In the genomic region with DNA sequence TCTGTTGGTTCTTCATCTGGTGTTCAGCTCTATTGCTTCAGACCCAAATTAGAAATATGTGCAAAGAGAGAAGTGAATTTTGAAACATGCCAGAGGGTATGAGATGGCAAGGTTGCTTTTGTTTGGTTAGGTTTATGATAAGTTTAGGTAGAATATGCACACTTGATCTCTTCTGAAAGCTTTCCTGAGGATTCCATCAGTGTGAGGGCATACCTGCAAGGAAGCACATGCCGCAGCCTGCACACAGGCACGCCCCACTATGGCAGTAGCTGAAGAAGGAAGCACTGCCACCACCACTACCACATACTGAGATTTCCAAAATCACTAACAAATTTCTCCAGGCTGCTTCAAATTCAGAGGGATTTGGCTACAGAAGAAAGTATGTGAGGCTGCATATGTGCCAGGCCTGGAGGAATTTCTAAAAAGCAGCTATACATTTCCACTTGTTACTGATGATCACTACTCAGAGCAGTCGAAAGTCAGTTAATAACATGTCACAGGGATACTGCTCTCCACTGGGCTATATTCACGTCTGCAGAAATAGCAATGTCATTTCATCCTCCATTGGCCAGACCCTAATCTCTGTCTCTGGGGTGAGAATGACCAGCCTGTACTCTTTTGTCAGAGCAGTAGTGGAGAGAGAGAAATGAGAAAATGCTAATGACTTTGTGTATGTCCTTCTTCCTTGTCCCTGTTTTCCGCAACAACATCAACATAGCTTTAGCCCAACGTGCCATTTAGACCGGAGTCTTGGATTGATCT, we compare ENCODE assay signal across 20 cellular contexts.
DNase-seq lines count a peak whose midpoint lies in the region; ATAC-seq and TF ChIP-seq lines count a peak whose summit lies in the region.
"Had no signal": no experiment of that assay in that cellular context is flagged by ENCODE, and none has a peak within 500 bp of the region (broad histone marks: within the 10 kb centered on the region; RNA-seq: fewer than 3 reads in every experiment).

No MANE protein-coding gene starts in this region.

- CTCF ChIA-PET in CD8-positive, alpha-beta T cell (lab: Charles Lee) = no interaction called here
- CTCF ChIA-PET in T-cell (lab: Charles Lee) = interaction anchor here in 1 of 2 donors (0.8 kb wide), 1 partner anchor 478 kb away, joined by 3 read pairs; no protein-coding TSS in a partner anchor

- peak overlapping the region; percentile 42 for H3K27ac Mint-ChIP-seq in CD8-positive, alpha-beta T cell
- H3K27ac Mint-ChIP-seq in T-cell (peak overlapping the region; percentile 13 to 21), nephron (peak overlapping the region; percentile 15 to 68 (median 67))

- no peaks in the 10 kb centered on the region for H3K9me3 Mint-ChIP-seq in CD8-positive, alpha-beta T cell
- H3K9me3 Mint-ChIP-seq in T-cell = no peaks in the 10 kb centered on the region
- no peaks in the 10 kb centered on the region for H3K9me3 Mint-ChIP-seq in nephron
- H3K9me3 Mint-ChIP-seq: CD4-positive, alpha-beta T cell had no signal

- H3K36me3 Mint-ChIP-seq in CD8-positive, alpha-beta T cell = no peaks in the 10 kb centered on the region
- H3K36me3 Mint-ChIP-seq in T-cell (no peaks in the 10 kb centered on the region), nephron (ENCODE audit: low read depth) (no peaks in the 10 kb centered on the region)

- no peak for DNase-seq in CD8-positive, alpha-beta T cell
- no peak for DNase-seq in T-cell
- no peak for DNase-seq in heart right ventricle
- DNase-seq in DMS153 treated with DMSO at 0.1 percent for 48 hours (lab: John Stamatoyannopoulos, UW; ENCODE audit: unreplicated experiment) = no peak
- DNase-seq in NCI-H510A treated with DMSO at 0.1 percent for 48 hours (lab: John Stamatoyannopoulos, UW) = no peak
- DNase-seq: CD4-positive, alpha-beta T cell; GDM1; GM23248; KBM-7; MV-4-11; NCI-H187 treated with DMSO at 0.1 percent for 48 hours; NCI-H446; NCI-H748 treated with DMSO at 0.1 percent for 48 hours; OCI-M1 had no signal

- H3K4me3 ChIP-seq in CD8-positive, alpha-beta T cell (ENCODE audit: low read depth, low read length) = no peak overlapping the region
- no peak overlapping the region for H3K4me3 ChIP-seq in heart right ventricle
- H3K4me3 ChIP-seq: GM12878, GM23248, SJSA1 had no signal

- peaks cover 2% of the 10 kb centered on the region for H3K27me3 Mint-ChIP-seq in CD8-positive, alpha-beta T cell (ENCODE audit: low read depth)
- H3K27me3 Mint-ChIP-seq in T-cell (peaks cover 0 to 7% of the 10 kb centered on the region in 2 donors), nephron (ENCODE audit: low read depth) (no peaks in the 10 kb centered on the region)

- no peak overlapping the region for H3K4me3 Mint-ChIP-seq in CD8-positive, alpha-beta T cell
- H3K4me3 Mint-ChIP-seq in T-cell (no peak overlapping the region), nephron (no peak overlapping the region)
- H3K4me3 Mint-ChIP-seq: CD4-positive, alpha-beta T cell had no signal

- intact Hi-C loops in CD8-positive, alpha-beta T cell (cut with DNase I, micrococcal nuclease) = no loop called here
- intact Hi-C loops in heart right ventricle (cut with DNase I) = no loop called here

- TF ChIP-seq CTCF in CD8-positive, alpha-beta T cell (IDR thresholded peaks at IDR 0.05) = no peak
- TF ChIP-seq CTCF in heart right ventricle (IDR thresholded peaks at IDR 0.05) = no peak
- no peak for TF ChIP-seq CTCF in nephron (IDR thresholded peaks at IDR 0.05; ENCODE audit: unreplicated experiment in 3 of 3)

- H3K36me3 ChIP-seq in CD8-positive, alpha-beta T cell (ENCODE audit: insufficient read depth, low read length) = no peaks in the 10 kb centered on the region
- H3K36me3 ChIP-seq in heart right ventricle = peaks cover 0 to 49% (median 0%) of the 10 kb centered on the region in 9 donors
- H3K36me3 ChIP-seq: SJSA1 had no signal

- H3K4me1 Mint-ChIP-seq in CD8-positive, alpha-beta T cell (ENCODE audit: low read depth) = peaks cover 12% of the 10 kb centered on the region
- peaks cover 8 to 48% (median 35%) of the 10 kb centered on the region in 3 donors for H3K4me1 Mint-ChIP-seq in T-cell
- peaks cover 48% of the 10 kb centered on the region for H3K4me1 Mint-ChIP-seq in nephron

- WGBS in heart right ventricle, 2 donors = 71 to 77% methylated on average over 7 of the region's 7 CpGs

- H3K4me1 ChIP-seq in CD8-positive, alpha-beta T cell (ENCODE audit: insufficient read depth, low read length) = peaks cover 15% of the 10 kb centered on the region
- peaks cover 8 to 55% (median 36%) of the 10 kb centered on the region in 9 donors for H3K4me1 ChIP-seq in heart right ventricle
- H3K4me1 ChIP-seq: SJSA1 had no signal

- no peaks in the 10 kb centered on the region for H3K9me3 ChIP-seq in CD8-positive, alpha-beta T cell (ENCODE audit: low read length)
- H3K9me3 ChIP-seq in heart right ventricle = no peaks in the 10 kb centered on the region
- H3K9me3 ChIP-seq: SJSA1 had no signal

- no peak overlapping the region for H3K27ac ChIP-seq in CD8-positive, alpha-beta T cell (ENCODE audit: low read depth, low read length)
- peak overlapping the region in 3 of 10 donors; percentile 1 to 47 (median 8) for H3K27ac ChIP-seq in heart right ventricle
- H3K27ac ChIP-seq: GM23248, RWPE1, SJSA1 had no signal

- POLR2A ChIA-PET in CD8-positive, alpha-beta T cell (lab: Charles Lee) = no interaction called here
- POLR2A ChIA-PET in T-cell (lab: Charles Lee) = no interaction called here

- ATAC-seq in CD8-positive, alpha-beta T cell = no peak
- ATAC-seq in T-cell (replicated peaks in 1 of 4) (no peak), heart right ventricle (peak in 7 of 8 donors; percentile 25 to 58 (median 44)), GM18861 (IDR thresholded peaks at IDR 0.05; ENCODE audit: unreplicated experiment) (no peak)
- ATAC-seq: GM12878, HCT116 had no signal

- no peaks in the 10 kb centered on the region for H3K27me3 ChIP-seq in CD8-positive, alpha-beta T cell (ENCODE audit: insufficient read depth, low read length)
- no peaks in the 10 kb centered on the region for H3K27me3 ChIP-seq in heart right ventricle
- H3K27me3 ChIP-seq: SJSA1 had no signal

Comparison
In these comparisons a context has a peak if more than half of its experiments do, and no peak if none do; other contexts are left out.
1. ATAC-seq: peak in heart right ventricle (7 of 8); none in CD8-positive, alpha-beta T cell (single experiment), T-cell (0 of 4) and GM18861 (single experiment).
2. H3K27ac Mint-ChIP-seq: peak in every context shown above with its lines; median percentile 67 in nephron; 42 in CD8-positive, alpha-beta T cell; 17 in T-cell.